Comparison of ENCODE assay signal across 14 cellular contexts in genomic region chr12:106307176-106307575, GRCh38.
"Had no signal": no experiment of that assay in that cellular context is flagged by ENCODE, and none has a peak within 500 bp of the region (broad histone marks: within the 10 kb centered on the region; RNA-seq: fewer than 3 reads in every experiment).

No MANE protein-coding gene starts in this region.

- DNase-seq: activated B cell treated with CpG ODN at 0.5 μM for 24 hours; activated CD4-positive, alpha-beta T cell treated with anti-CD3 and anti-CD28 coated beads, Interleukin-2, amount 50 U/mL, for 1 hour; activated T-cell treated with anti-CD3 and anti-CD28 coated beads, Interleukin-2, amount 50 U/mL, for 48 hours; adrenal gland; hypothalamus; kidney glomerular epithelial cell; lower lobe of right lung; natural killer cell; occipital lobe; stimulated activated CD4-positive, alpha-beta T cell treated with anti-CD3 and anti-CD28 coated beads, Interleukin-2, amount 100 ng/mL, for 48 hours; stimulated activated naive CD4-positive, alpha-beta T cell treated with Interleukin-2 at 50 U/mL for 16 hours; T-helper 2 cell; testis had no signal

- H3K9me3 ChIP-seq: adrenal gland, lower lobe of right lung, testis had no signal

- ATAC-seq: lower lobe of right lung, natural killer cell, sciatic nerve had no signal

- H3K27me3 ChIP-seq: adrenal gland, testis had no signal

- H3K27ac ChIP-seq: adrenal gland, lower lobe of right lung, testis had no signal

- H3K36me3 ChIP-seq: adrenal gland had no signal

- H3K4me3 ChIP-seq: adrenal gland, lower lobe of right lung, testis had no signal
